1 cellular context compared by ENCODE assay signal in genomic region chr20:17682889-17683198, GRCh38.
A peak's percentile ranks its signal among the peaks of the same experiment; 100 is the strongest.
TF ChIP-seq lines count a peak whose summit lies in the region.

No MANE protein-coding gene starts in this region.

TF ChIP-seq in HepG2, 621 proteins besides CTCF, POLR2A, EP300 and RAD21 (continued from another document):
- TF ChIP-seq ZBTB49 (CRISPR knock-in tag; IDR thresholded peaks at IDR 0.05; ENCODE audit: borderline replicate concordance), result peak; percentile 5; the same call in 1 of the 2 replicates
- no peak for TF ChIP-seq ZNF572 (CRISPR knock-in tag; IDR thresholded peaks at IDR 0.05)
- peak; percentile 81 for TF ChIP-seq ZNF781 (CRISPR knock-in tag; IDR thresholded peaks at IDR 0.05; ENCODE audit: borderline replicate concordance, not compliant biosample characterization)
- no peak for TF ChIP-seq PRDM4 (CRISPR knock-in tag; IDR thresholded peaks at IDR 0.05; ENCODE audit: borderline replicate concordance)
- TF ChIP-seq ZBTB34 (CRISPR knock-in tag; IDR thresholded peaks at IDR 0.05), result no peak; the same call in 1 of the 2 replicates
- 0 out of 2 replicates have a peak, but pooled peaks have one; percentile 4 for TF ChIP-seq RBAK (CRISPR knock-in tag; IDR thresholded peaks at IDR 0.05)
- no peak for TF ChIP-seq ZSCAN20 (CRISPR knock-in tag; IDR thresholded peaks at IDR 0.05; ENCODE audit: borderline replicate concordance)
- peak; percentile 12; the same call in 1 of the 2 replicates for TF ChIP-seq ZNF766 (CRISPR knock-in tag; IDR thresholded peaks at IDR 0.05; ENCODE audit: borderline replicate concordance)
- TF ChIP-seq CHD4 (IDR thresholded peaks at IDR 0.05; ENCODE audit: borderline replicate concordance, low read length), result peak; percentile 80
- 0 out of 2 replicates have a peak, but pooled peaks have one; percentile 39 for TF ChIP-seq ZNF235 (CRISPR knock-in tag; IDR thresholded peaks at IDR 0.05; ENCODE audit: borderline replicate concordance)
- TF ChIP-seq ARID5B (CRISPR knock-in tag; IDR thresholded peaks at IDR 0.05), result no peak; the same call in 1 of the 2 replicates
- TF ChIP-seq ZSCAN22 (CRISPR knock-in tag; IDR thresholded peaks at IDR 0.05), result no peak
- no peak for TF ChIP-seq GABPB1 (CRISPR knock-in tag; IDR thresholded peaks at IDR 0.05)
- 0 out of 2 replicates have a peak, but pooled peaks have one; percentile 14 for TF ChIP-seq ZNF337 (CRISPR knock-in tag; IDR thresholded peaks at IDR 0.05; ENCODE audit: borderline replicate concordance, low read depth)
- peak; percentile 14; the same call in 1 of the 2 replicates for TF ChIP-seq HNF1B (CRISPR knock-in tag; IDR thresholded peaks at IDR 0.05)
- 0 out of 2 replicates have a peak, but pooled peaks have one; percentile 44 for TF ChIP-seq ZBTB42 (CRISPR knock-in tag; IDR thresholded peaks at IDR 0.05)
- no peak for TF ChIP-seq KDM3A (CRISPR knock-in tag; IDR thresholded peaks at IDR 0.05; ENCODE audit: low read depth)
- 0 out of 2 replicates have a peak, but pooled peaks have one; percentile 19 for TF ChIP-seq ZIK1 (CRISPR knock-in tag; IDR thresholded peaks at IDR 0.05; ENCODE audit: borderline replicate concordance, low read depth)
- no peak for TF ChIP-seq RCOR2 (CRISPR knock-in tag; IDR thresholded peaks at IDR 0.05)
- TF ChIP-seq ZFP36L1 (CRISPR knock-in tag; IDR thresholded peaks at IDR 0.05), result 0 out of 2 replicates have a peak, but pooled peaks have one; percentile 9
- 0 out of 2 replicates have a peak, but pooled peaks have one; percentile 15 for TF ChIP-seq ZNF451 (CRISPR knock-in tag; IDR thresholded peaks at IDR 0.05)
- TF ChIP-seq RFXANK (CRISPR knock-in tag; IDR thresholded peaks at IDR 0.05), result no peak
- no peak for TF ChIP-seq REL (CRISPR knock-in tag; conservative IDR thresholded peaks at IDR 0.05)
- peak; percentile 61; the same call in 1 of the 2 replicates for TF ChIP-seq AHDC1 (CRISPR knock-in tag; IDR thresholded peaks at IDR 0.05; ENCODE audit: borderline replicate concordance)
- 0 out of 2 replicates have a peak, but pooled peaks have one; percentile 16 for TF ChIP-seq ZNF800 (CRISPR knock-in tag; IDR thresholded peaks at IDR 0.05)
- 0 out of 2 replicates have a peak, but pooled peaks have one; percentile 27 for TF ChIP-seq SNAI1 (CRISPR knock-in tag; IDR thresholded peaks at IDR 0.05; ENCODE audit: borderline replicate concordance)
- peak; percentile 66; the same call in 1 of the 2 replicates for TF ChIP-seq ZNF224 (CRISPR knock-in tag; IDR thresholded peaks at IDR 0.05)
TF ChIP-seq in HepG2: peak in this region for 43.
